Comparison of ENCODE assay signal across 8 cellular contexts in genomic region chr19:52897149-52897935, GRCh38. TPM values are rescaled to one million over a fixed set of nuclear protein-coding genes. Genes with fewer than 3 reads are reported as not detected.
DNase-seq lines count a peak whose midpoint lies in the region; ATAC-seq and TF ChIP-seq lines count a peak whose summit lies in the region.

Gene ZNF320 (minus strand): TSS chr19:52897635. CDS start chr19:52890255, 7,380 bp downstream.

- POLR2A ChIA-PET in T-cell (lab: Charles Lee), result no interaction called here

- DNase-seq in Daoy (ENCODE audit: low read depth), result peak; percentile 97
- DNase-seq in GM23338 (ENCODE audit: low spot score), result peak; percentile 99
- peak; percentile 77 to 94 (median 89) for DNase-seq in T-cell
- DNase-seq in amniotic stem cell (lab: John Stamatoyannopoulos, UW), result peak; percentile 89
- DNase-seq in right atrium auricular region (ENCODE audit: low spot score), result peak; percentile 97
- DNase-seq in putamen (ENCODE audit: low spot score), result peak; percentile 95
- DNase-seq in vagina (ENCODE audit: extremely low spot score in 2 of 2), result peak in 1 of 2 donors; percentile 96

- H3F3A ChIP-seq in GM23338 (replicated peaks; ENCODE audit: low read depth) (no peaks in the 10 kb centered on the region; the same call in 1 of the 2 replicates), Loucy (ENCODE audit: low read depth) (no peaks in the 10 kb centered on the region)

- H3K4me2 ChIP-seq in GM23338 (peak within 1 kb of the TSS; percentile 95), Loucy (ENCODE audit: low read depth, low read length, poor library complexity, severe bottlenecking) (peak within 1 kb of the TSS; percentile 81)

- H3K9me3 Mint-ChIP-seq in GM23338 (peaks cover 2% of the 10 kb centered on the region; the same call in 2 of the 3 replicates), T-cell (peaks cover 0 to 4% (median 2%) of the 10 kb centered on the region in 3 donors)

- H3K27me3 ChIP-seq in GM23338 (ENCODE audit: insufficient read depth) (no peaks in the 10 kb centered on the region), Loucy (ENCODE audit: insufficient read depth, low read length, poor library complexity, severe bottlenecking) (no peaks in the 10 kb centered on the region), right atrium auricular region (no peaks in the 10 kb centered on the region), vagina (no peaks in the 10 kb centered on the region)

- peaks cover 19% of the 10 kb centered on the region for H3K4me1 Mint-ChIP-seq in GM23338
- H3K4me1 Mint-ChIP-seq in T-cell, result peaks cover 18 to 32% (median 23%) of the 10 kb centered on the region in 3 donors

- peaks cover 31% of the 10 kb centered on the region for H3K36me3 Mint-ChIP-seq in GM23338 (ENCODE audit: low read depth)
- peaks cover 23% of the 10 kb centered on the region for H3K36me3 Mint-ChIP-seq in T-cell

- H3K27me3 Mint-ChIP-seq in GM23338 (ENCODE audit: insufficient read depth, low read depth, poor library complexity) (peaks cover 10% of the 10 kb centered on the region), T-cell (no peaks in the 10 kb centered on the region)

- H3K9me2 ChIP-seq in GM23338 (ENCODE audit: insufficient read depth) (no peaks in the 10 kb centered on the region), Loucy (replicated peaks; ENCODE audit: low read depth, low read length) (no peaks in the 10 kb centered on the region)

- H2AFZ ChIP-seq in GM23338, result peak within 1 kb of the TSS; percentile 52
- H2AFZ ChIP-seq in Loucy (ENCODE audit: low read length), result peak within 1 kb of the TSS; percentile 93

- H3K79me2 ChIP-seq in GM23338 (replicated peaks; ENCODE audit: insufficient read depth) (peaks cover 41% of the 10 kb centered on the region), Loucy (ENCODE audit: insufficient read depth, low read length) (peaks cover 37% of the 10 kb centered on the region)

- H3K36me3 ChIP-seq in GM23338 (ENCODE audit: insufficient read depth), result peaks cover 9% of the 10 kb centered on the region
- no peaks in the 10 kb centered on the region for H3K36me3 ChIP-seq in Loucy (ENCODE audit: insufficient read depth, low read length)
- peaks cover 5% of the 10 kb centered on the region for H3K36me3 ChIP-seq in right atrium auricular region
- H3K36me3 ChIP-seq in vagina, result no peaks in the 10 kb centered on the region

- H4K20me1 ChIP-seq in GM23338 (replicated peaks; ENCODE audit: insufficient read depth), result peaks cover 16% of the 10 kb centered on the region; the same call in 1 of the 2 replicates
- peaks cover 7% of the 10 kb centered on the region for H4K20me1 ChIP-seq in Loucy (ENCODE audit: insufficient read depth, low read length, poor library complexity, severe bottlenecking)

- peaks cover 19% of the 10 kb centered on the region for H3K4me1 ChIP-seq in GM23338 (ENCODE audit: insufficient read depth)
- peaks cover 6% of the 10 kb centered on the region for H3K4me1 ChIP-seq in Loucy (ENCODE audit: insufficient read depth, low read length, poor library complexity, severe bottlenecking)
- H3K4me1 ChIP-seq in right atrium auricular region, result peaks cover 0 to 14% of the 10 kb centered on the region in 2 donors
- H3K4me1 ChIP-seq in vagina, result peaks cover 17% of the 10 kb centered on the region

- ATAC-seq in GM23338 (peak; percentile 96), T-cell (replicated peaks in 1 of 4) (peak; percentile 100)

- intact Hi-C loops in vagina (cut with DNase I), result no loop called here

- TF ChIP-seq CTCF in GM23338 (conservative IDR thresholded peaks at IDR 0.05; ENCODE audit: low read depth in 2 of 2) (no peak), Loucy (conservative IDR thresholded peaks at IDR 0.05; ENCODE audit: low read length) (no peak), right atrium auricular region (IDR thresholded peaks at IDR 0.05) (no peak), vagina (IDR thresholded peaks at IDR 0.05) (no peak)

- H3K4me3 Mint-ChIP-seq in GM23338 (peak within 1 kb of the TSS; percentile 93), T-cell (peak within 1 kb of the TSS; percentile 88 to 90 (median 89))

- H3K4me3 ChIP-seq in GM23338 (peak within 1 kb of the TSS; percentile 97), Loucy (ENCODE audit: low read length, poor library complexity, severe bottlenecking) (peak within 1 kb of the TSS; percentile 94), right atrium auricular region (peak within 1 kb of the TSS; percentile 61 to 80), vagina (peak within 1 kb of the TSS; percentile 61 to 77)

- peak in 1 of 2 donors; percentile 58 for TF ChIP-seq POLR2A in vagina (IDR thresholded peaks at IDR 0.05)

- peak within 1 kb of the TSS; percentile 96 for H3K9ac ChIP-seq in Loucy (ENCODE audit: low read depth, low read length, poor library complexity, severe bottlenecking)

- H3K9me3 ChIP-seq in Loucy (ENCODE audit: insufficient read depth, low read depth, low read length), result no peaks in the 10 kb centered on the region
- no peaks in the 10 kb centered on the region for H3K9me3 ChIP-seq in right atrium auricular region
- no peaks in the 10 kb centered on the region for H3K9me3 ChIP-seq in vagina

- peak within 1 kb of the TSS; percentile 95 for H3K27ac ChIP-seq in GM23338 (ENCODE audit: low read depth)
- peak within 1 kb of the TSS; percentile 83 to 90 for H3K27ac ChIP-seq in right atrium auricular region
- H3K27ac ChIP-seq in vagina, result peak within 1 kb of the TSS; percentile 85

- CTCF ChIA-PET in T-cell (lab: Charles Lee), result no interaction called here

- H3K27ac Mint-ChIP-seq in GM23338, result peak within 1 kb of the TSS; percentile 99
- peak within 1 kb of the TSS; percentile 70 to 91 for H3K27ac Mint-ChIP-seq in T-cell

TF ChIP-seq in GM23338, 12 proteins besides CTCF, POLR2A, EP300 and RAD21:
- no peak for TF ChIP-seq ZNF331 (CRISPR knock-in tag; IDR thresholded peaks at IDR 0.05; ENCODE audit: low read depth)
- TF ChIP-seq POLR2AphosphoS5 (IDR thresholded peaks at IDR 0.05; ENCODE audit: low read depth), result peak; percentile 96

RNA-seq across cellular contexts. Expression of gene ZNF320, which starts in this region (rescaled TPM):
- 7.6 and 10.5 TPM in 2 replicates for total RNA-seq in Daoy (2014; rRNA removed; shearing (Covaris generic))
- total RNA-seq in GM23338 (2014; rRNA removed; shearing (Covaris generic)), result 20.6 and 32.3 TPM in 2 replicates
- 13.6 TPM in 2 replicates for polyA plus RNA-seq in GM23338 (2016; fragmentation: Nextera tagmentation; extraction: Ambion mirVana)
- total RNA-seq in T-cell (10 to 100 TPM in 2 of 5 donors, 1 to 10 TPM in 3; 9.1 to 20.5 (median 9.7) TPM), right atrium auricular region (1 to 10 TPM; 5.3 to 9.3 TPM), vagina (6.4 TPM)
